17 cellular contexts compared by ENCODE assay signal in genomic region chr12:214005-214736, GRCh38. TPM values are rescaled to one million over a fixed set of nuclear protein-coding genes. Genes with fewer than 3 reads are reported as not detected.
A peak's percentile ranks its signal among the peaks of the same experiment; 100 is the strongest.
DNase-seq lines count a peak whose midpoint lies in the region; ATAC-seq, FAIRE-seq and TF ChIP-seq lines count a peak whose summit lies in the region.
"Had no signal": no experiment of that assay in that cellular context is flagged by ENCODE, and none has a peak within 500 bp of the region (broad histone marks: within the 10 kb centered on the region; RNA-seq: fewer than 3 reads in every experiment).

SLC6A12 (minus strand) TSS chr12:214157; CDS start chr12:209986, 4,171 bp downstream.

- no peak within 1 kb of the TSS for H3K9ac ChIP-seq in astrocyte (ENCODE audit: low read length)

- H3K4me3 ChIP-seq in astrocyte (ENCODE audit: insufficient read depth, low read depth, low read length), result no peak within 1 kb of the TSS
- H3K4me3 ChIP-seq in right lobe of liver, result peak within 1 kb of the TSS; percentile 32 to 68 (median 52)
- H3K4me3 ChIP-seq in thoracic aorta, result peak within 1 kb of the TSS; percentile 49
- H3K4me3 ChIP-seq in gastrocnemius medialis, result no peak within 1 kb of the TSS
- H3K4me3 ChIP-seq: HAP-1, K562 had no signal

- H2AFZ ChIP-seq in astrocyte (ENCODE audit: low read depth, low read length), result no peak within 1 kb of the TSS

- peaks cover 14% of the 10 kb centered on the region for H3K36me3 Mint-ChIP-seq in astrocyte (ENCODE audit: low read depth, unreplicated experiment)

- peaks cover 4% of the 10 kb centered on the region for H3K9me3 Mint-ChIP-seq in astrocyte (ENCODE audit: unreplicated experiment)

- H4K20me1 ChIP-seq in astrocyte (ENCODE audit: insufficient read depth, low read length), result no peaks in the 10 kb centered on the region

- in situ Hi-C loops in gastrocnemius medialis (cut with MboI; ENCODE audit: low sequenced_read_pairs in 4 of 4), result no loop called here

- peaks cover 22% of the 10 kb centered on the region for H3K27me3 ChIP-seq in astrocyte (ENCODE audit: insufficient read depth, low read length)
- H3K27me3 ChIP-seq in right lobe of liver, result no peaks in the 10 kb centered on the region
- peaks cover 3% of the 10 kb centered on the region for H3K27me3 ChIP-seq in thoracic aorta (replicated peaks; ENCODE audit: insufficient read depth)
- peaks cover 11 to 16% (median 16%) of the 10 kb centered on the region in 3 donors for H3K27me3 ChIP-seq in gastrocnemius medialis

- ATAC-seq in right lobe of liver, result peak; percentile 38 to 54 (median 42)
- no peak for ATAC-seq in thoracic aorta (ENCODE audit: insufficient number of reproducible peaks, low FRiP score, low read depth)
- no peak for ATAC-seq in gastrocnemius medialis
- ATAC-seq: K562 had no signal

- DNase-seq in DMS53 (lab: John Stamatoyannopoulos, UW) (peak; percentile 57), DMS53 treated with DMSO at 0.1 percent for 48 hours (lab: John Stamatoyannopoulos, UW; ENCODE audit: unreplicated experiment) (no peak), astrocyte (ENCODE audit: low read depth) (no peak), right lobe of liver (peak; percentile 50 to 80 (median 79)), thoracic aorta (ENCODE audit: low spot score) (no peak), AML-193 (lab: John Stamatoyannopoulos, UW) (no peak), DMS 273 (lab: John Stamatoyannopoulos, UW; ENCODE audit: unreplicated experiment) (no peak), gastrocnemius medialis (no peak)
- DNase-seq: DMS 273 treated with DMSO at 0.1 percent for 48 hours, foreskin keratinocyte, left cardiac atrium had no signal

- H3K36me3 ChIP-seq in astrocyte (ENCODE audit: insufficient read depth, low read length) (no peaks in the 10 kb centered on the region), right lobe of liver (peaks cover 0 to 8% (median under 1%) of the 10 kb centered on the region in 4 donors), thoracic aorta (no peaks in the 10 kb centered on the region), gastrocnemius medialis (no peaks in the 10 kb centered on the region)
- H3K36me3 ChIP-seq: HAP-1 had no signal

- TF ChIP-seq POLR2A in right lobe of liver (IDR thresholded peaks at IDR 0.05) (no peak), gastrocnemius medialis (IDR thresholded peaks at IDR 0.05) (no peak)

- TF ChIP-seq CTCF in astrocyte (IDR thresholded peaks at IDR 0.05; ENCODE audit: insufficient read depth, low read depth, low read length) (no peak), right lobe of liver (IDR thresholded peaks at IDR 0.05) (no peak), thoracic aorta (IDR thresholded peaks at IDR 0.05) (no peak), gastrocnemius medialis (IDR thresholded peaks at IDR 0.05 in 4 of 5, conservative IDR thresholded peaks at IDR 0.05 in 1 of 5) (no peak)

- FAIRE-seq in astrocyte (lab: Jason Lieb, UNC), result no peak
- FAIRE-seq: GM12891, GM19239, K562 had no signal

- H3K4me1 Mint-ChIP-seq in astrocyte (ENCODE audit: low read depth, unreplicated experiment), result peaks cover 12% of the 10 kb centered on the region

- H3K4me1 ChIP-seq in astrocyte (ENCODE audit: insufficient read depth, low read length), result no peaks in the 10 kb centered on the region
- H3K4me1 ChIP-seq in right lobe of liver, result peaks cover 0 to 37% (median 18%) of the 10 kb centered on the region in 4 donors
- no peaks in the 10 kb centered on the region for H3K4me1 ChIP-seq in thoracic aorta (ENCODE audit: control insufficient read depth in 1 of 2, low read depth in 2 of 2)
- no peaks in the 10 kb centered on the region for H3K4me1 ChIP-seq in gastrocnemius medialis
- H3K4me1 ChIP-seq: foreskin keratinocyte, HAP-1 had no signal

- no peak within 1 kb of the TSS for H3K27ac Mint-ChIP-seq in astrocyte (ENCODE audit: unreplicated experiment)
- H3K27ac Mint-ChIP-seq: activated naive CD8-positive, alpha-beta T cell had no signal

- H3K27ac ChIP-seq in astrocyte (ENCODE audit: low read depth, low read length) (no peak within 1 kb of the TSS), right lobe of liver (peak within 1 kb of the TSS; percentile 57 to 95 (median 85)), thoracic aorta (no peak within 1 kb of the TSS), gastrocnemius medialis (no peak within 1 kb of the TSS)
- H3K27ac ChIP-seq: 22Rv1, foreskin keratinocyte had no signal

- H3K27me3 Mint-ChIP-seq in astrocyte (ENCODE audit: low read depth, unreplicated experiment), result peaks cover 33% of the 10 kb centered on the region

- peak within 1 kb of the TSS; percentile 6 for H3K4me3 Mint-ChIP-seq in astrocyte (ENCODE audit: unreplicated experiment)
- H3K4me3 Mint-ChIP-seq: activated naive CD8-positive, alpha-beta T cell had no signal

- intact Hi-C loops in right lobe of liver (cut with DNase I) (no loop called here), gastrocnemius medialis (cut with DNase I; ENCODE audit: low total_unique reads) (no loop called here)

- 20% methylated on average over 7 of the region's 13 CpGs for WGBS in right lobe of liver (ENCODE audit: insufficient coverage, low coverage, low lambda C conversion rate, missing lambda C conversion rate)

- H3K79me2 ChIP-seq in astrocyte (ENCODE audit: insufficient read depth, low read length), result no peaks in the 10 kb centered on the region

- H3K4me2 ChIP-seq in astrocyte (ENCODE audit: low read length), result no peak within 1 kb of the TSS

- H3K9me3 ChIP-seq in astrocyte (ENCODE audit: insufficient read depth, low read depth, low read length) (no peaks in the 10 kb centered on the region), right lobe of liver (no peaks in the 10 kb centered on the region), thoracic aorta (no peaks in the 10 kb centered on the region), gastrocnemius medialis (no peaks in the 10 kb centered on the region)
- H3K9me3 ChIP-seq: HAP-1 had no signal

RNA-seq across cellular contexts. Expression of gene SLC6A12, which starts in this region (rescaled TPM):
- 2.6 and 3.0 TPM in 2 replicates for total RNA-seq in astrocyte
- 100 to 1,000 TPM in 1 of 6 experiments, 10 to 100 TPM in 4, 1 to 10 TPM in 1; 8.2 to 114 (median 26.5) TPM for total RNA-seq in right lobe of liver
- 1 to 10 TPM; 1.2 to 1.8 TPM for total RNA-seq in thoracic aorta
- total RNA-seq in gastrocnemius medialis, result under 1 TPM in 1 of 4 donors, not detected in 3; 0.13 TPM
- total RNA-seq: foreskin keratinocyte, K562 had no signal

Comparison
In these comparisons a context has a peak if more than half of its experiments do, and no peak if none do; other contexts are left out.
1. DNase-seq: peak in DMS53 (single experiment) and right lobe of liver (3 of 3); none in DMS53 treated with DMSO at 0.1 percent for 48 hours (single experiment), astrocyte (single experiment), thoracic aorta (single experiment), AML-193 (0 of 2), DMS 273 (single experiment) and gastrocnemius medialis (0 of 2).
2. H3K27ac ChIP-seq: peak in right lobe of liver (3 of 3); none in astrocyte (single experiment), thoracic aorta (0 of 2) and gastrocnemius medialis (0 of 4).
3. H3K4me3 ChIP-seq: peak in right lobe of liver (3 of 3) and thoracic aorta (single experiment); none in astrocyte (single experiment) and gastrocnemius medialis (0 of 4).
4. ATAC-seq: peak in right lobe of liver (4 of 4); none in thoracic aorta (single experiment) and gastrocnemius medialis (0 of 2).